Comparison of ENCODE assay signal across 8 cellular contexts in genomic region chr2:237694423-237695194, GRCh38.
DNase-seq lines count a peak whose midpoint lies in the region; ATAC-seq and TF ChIP-seq lines count a peak whose summit lies in the region.

No MANE protein-coding gene starts in this region.

- no peak for TF ChIP-seq CTCF in WI38 (IDR thresholded peaks at IDR 0.05; ENCODE audit: low read depth, low read length)
- TF ChIP-seq CTCF in right atrium auricular region (IDR thresholded peaks at IDR 0.05), result no peak

- peak; percentile 64 for DNase-seq in activated CD4-positive, alpha-beta T cell treated with anti-CD3 and anti-CD28 coated beads for 36 hours
- no peak for DNase-seq in activated CD4-positive, alpha-beta T cell treated with anti-CD3 and anti-CD28 coated beads for 4 hours
- DNase-seq in right atrium auricular region (ENCODE audit: low spot score) (no peak), SW480 (ENCODE audit: low spot score) (no peak), NCI-H1694 treated with DMSO at 0.1 percent for 48 hours (lab: John Stamatoyannopoulos, UW) (no peak)

- H3K27me3 ChIP-seq in right atrium auricular region, result no peaks in the 10 kb centered on the region
- H3K27me3 ChIP-seq in thymus (ENCODE audit: control insufficient read depth, insufficient read depth), result no peaks in the 10 kb centered on the region

- peak; percentile 4 for ATAC-seq in activated CD4-positive, alpha-beta T cell treated with anti-CD3 and anti-CD28 coated beads for 36 hours
- ATAC-seq in HG03565 (IDR thresholded peaks at IDR 0.05; ENCODE audit: unreplicated experiment), result no peak

- peaks cover 64% of the 10 kb centered on the region for H3K4me1 Mint-ChIP-seq in activated CD4-positive, alpha-beta T cell treated with anti-CD3 and anti-CD28 coated beads for 36 hours

- H3K27ac ChIP-seq in right atrium auricular region, result peak overlapping the region; percentile 92 to 93
- peak overlapping the region; percentile 69 for H3K27ac ChIP-seq in thymus (ENCODE audit: low read depth)

- H3K4me1 ChIP-seq in right atrium auricular region, result peaks cover 0 to 87% of the 10 kb centered on the region in 2 donors
- H3K4me1 ChIP-seq in thymus (ENCODE audit: control insufficient read depth, insufficient read depth, low read length), result peaks cover 55% of the 10 kb centered on the region

- 13% methylated on average over 15 of the region's 15 CpGs for WGBS in thymus

- intact Hi-C loops in activated CD4-positive, alpha-beta T cell treated with anti-CD3 and anti-CD28 coated beads for 36 hours (cut with DNase I, micrococcal nuclease), result loop anchor here (1.0 to 10.0 kb wide), 8 partner anchors 9 to 1708 kb away; partner anchors contain the start of genes HDAC4 (in 1 of the 2), PER2 (in 1 of the 2), SCLY (in 1 of the 2) and UBE2F (in 1 of the 2)

- H3K4me3 Mint-ChIP-seq in activated CD4-positive, alpha-beta T cell treated with anti-CD3 and anti-CD28 coated beads for 36 hours, result peak overlapping the region; percentile 97

- peak overlapping the region; percentile 97 for H3K27ac Mint-ChIP-seq in activated CD4-positive, alpha-beta T cell treated with anti-CD3 and anti-CD28 coated beads for 36 hours

- POLR2A ChIA-PET in activated CD4-positive, alpha-beta T cell treated with anti-CD3 and anti-CD28 coated beads for 36 hours (lab: Charles Lee), result interaction anchor here (0.6 to 3.5 kb wide), 7 partner anchors 8 to 73 kb away, joined by 3 to 35 read pairs (median 4); no protein-coding TSS in a partner anchor

- H3K9me3 Mint-ChIP-seq in activated CD4-positive, alpha-beta T cell treated with anti-CD3 and anti-CD28 coated beads for 36 hours (ENCODE audit: low read depth), result no peaks in the 10 kb centered on the region

- H3K27me3 Mint-ChIP-seq in activated CD4-positive, alpha-beta T cell treated with anti-CD3 and anti-CD28 coated beads for 36 hours, result no peaks in the 10 kb centered on the region

- peaks cover 24% of the 10 kb centered on the region for H3K36me3 Mint-ChIP-seq in activated CD4-positive, alpha-beta T cell treated with anti-CD3 and anti-CD28 coated beads for 36 hours (ENCODE audit: low read depth)

- no peaks in the 10 kb centered on the region for H3K36me3 ChIP-seq in right atrium auricular region
- H3K36me3 ChIP-seq in thymus (ENCODE audit: control insufficient read depth, insufficient read depth), result no peaks in the 10 kb centered on the region

- H3K9me3 ChIP-seq in right atrium auricular region (no peaks in the 10 kb centered on the region), thymus (ENCODE audit: control insufficient read depth) (no peaks in the 10 kb centered on the region)

- CTCF ChIA-PET in activated CD4-positive, alpha-beta T cell treated with anti-CD3 and anti-CD28 coated beads for 36 hours (lab: Charles Lee), result interaction anchor here (0.8 to 5.0 kb wide), 4 partner anchors 9 to 123 kb away, joined by 3 to 33 read pairs (median 3); no protein-coding TSS in a partner anchor

- H3K4me3 ChIP-seq in WI38 (ENCODE audit: low read depth, low read length) (peak overlapping the region; percentile 95), right atrium auricular region (peak overlapping the region in 1 of 2 donors; percentile 71), thymus (ENCODE audit: low read length) (peak overlapping the region; percentile 86)
